Comparison of ENCODE assay signal across 9 cellular contexts in genomic region chr3:133490468-133491351, GRCh38.
DNase-seq lines count a peak whose midpoint lies in the region; ATAC-seq and TF ChIP-seq lines count a peak whose summit lies in the region.
"Had no signal": no experiment of that assay in that cellular context is flagged by ENCODE, and none has a peak within 500 bp of the region (broad histone marks: within the 10 kb centered on the region; RNA-seq: fewer than 3 reads in every experiment).

No MANE protein-coding gene starts in this region.

- ATAC-seq in GM21367 (IDR thresholded peaks at IDR 0.05; ENCODE audit: unreplicated experiment): peak; percentile 83
- ATAC-seq in HG03565 (IDR thresholded peaks at IDR 0.05; ENCODE audit: unreplicated experiment): peak; percentile 79
- no peak for ATAC-seq in Right ventricle myocardium superior (ENCODE audit: poor library complexity)

- POLR2A ChIA-PET in A673 (lab: Charles Lee; ENCODE audit: low non-redundant PET): no interaction called here

- DNase-seq in activated T-helper 9 cell treated with anti-CD3 and anti-CD28 coated beads, Interleukin-2, amount 50 U/mL, for 16 hours (ENCODE audit: low read depth): peak; percentile 37
- peak; percentile 57 for DNase-seq in stimulated activated CD8-positive, alpha-beta memory T cell treated with anti-CD3 and anti-CD28 coated beads, Interleukin-4, amount 100 ng/mL, for 24 hours (ENCODE audit: low read depth)
- no peak for DNase-seq in cerebellar nuclear complex (lab: John Stamatoyannopoulos, UW)
- no peak for DNase-seq in Right ventricle myocardium superior
- DNase-seq in A673 (ENCODE audit: low spot score): no peak
- no peak for DNase-seq in HCEC 1CT

- no peak overlapping the region for H3K4me3 ChIP-seq in A673 (ENCODE audit: low read depth, low read length, poor library complexity, severe bottlenecking)

- no peaks in the 10 kb centered on the region for H3K27me3 ChIP-seq in A673 (replicated peaks; ENCODE audit: insufficient read depth, low read depth, low read length, poor library complexity)

- CTCF ChIA-PET in A673 (lab: Charles Lee): no interaction called here

- TF ChIP-seq CTCF in A673 (conservative IDR thresholded peaks at IDR 0.05; ENCODE audit: low read depth, low read length): no peak

- intact Hi-C loops in Right ventricle myocardium superior (cut with DNase I): no loop called here
- intact Hi-C loops in A673 (cut with micrococcal nuclease; ENCODE audit: unreplicated experiment): no loop called here

- no peaks in the 10 kb centered on the region for H3K4me1 ChIP-seq in A673 (ENCODE audit: insufficient read depth, low read length, poor library complexity, severe bottlenecking)

- H3K36me3 ChIP-seq in A673 (ENCODE audit: insufficient read depth, low read length, poor library complexity, severe bottlenecking): no peaks in the 10 kb centered on the region

- no peak overlapping the region for H3K27ac ChIP-seq in A673 (ENCODE audit: low read depth, low read length, poor library complexity, severe bottlenecking)
- H3K27ac ChIP-seq: VCaP had no signal

- no TSS peak for BruUV-seq in A673 (replicated peaks; lab: Mats Ljungman, UMichigan)

- H3K9me3 ChIP-seq in A673 (ENCODE audit: low read depth, low read length, poor library complexity, severe bottlenecking): no peaks in the 10 kb centered on the region

Comparison
In these comparisons a context has a peak if more than half of its experiments do, and no peak if none do; other contexts are left out.
1. DNase-seq: peak in activated T-helper 9 cell treated with anti-CD3 and anti-CD28 coated beads, Interleukin-2, amount 50 U/mL, for 16 hours (single experiment) and stimulated activated CD8-positive, alpha-beta memory T cell treated with anti-CD3 and anti-CD28 coated beads, Interleukin-4, amount 100 ng/mL, for 24 hours (single experiment); none in cerebellar nuclear complex (0 of 2), Right ventricle myocardium superior (single experiment), A673 (single experiment) and HCEC 1CT (single experiment).